Comparison of ENCODE assay signal across 8 cellular contexts in genomic region chr6:139376054-139376355, GRCh38. TPM values are rescaled to one million over a fixed set of nuclear protein-coding genes. Genes with fewer than 3 reads are reported as not detected.
DNase-seq lines count a peak whose midpoint lies in the region; FAIRE-seq and TF ChIP-seq lines count a peak whose summit lies in the region.

No MANE protein-coding gene starts in this region.

- peaks cover 24% of the 10 kb centered on the region for H3K79me2 ChIP-seq in mesendoderm (ENCODE audit: control insufficient read depth, insufficient read depth, low read length)

- H3K36me3 Mint-ChIP-seq in CD8-positive, alpha-beta memory T cell, result peaks cover 3 to 43% (median 8%) of the 10 kb centered on the region in 3 donors

- H4K8ac ChIP-seq in mesendoderm (ENCODE audit: low read depth, low read length), result no peak overlapping the region

- H3K9me3 ChIP-seq in CD8-positive, alpha-beta memory T cell (ENCODE audit: low read length), result no peaks in the 10 kb centered on the region

- peak overlapping the region; percentile 98 for H3K4me3 ChIP-seq in CD8-positive, alpha-beta memory T cell (ENCODE audit: low read length)
- H3K4me3 ChIP-seq in cardiac fibroblast (replicated peaks in 1 of 2; ENCODE audit: low read depth in 2 of 2, low read length in 2 of 2) (peak overlapping the region; percentile 55 to 92), mesendoderm (ENCODE audit: low read length) (peak overlapping the region; percentile 75), urinary bladder (ENCODE audit: low read depth, low read length) (peak overlapping the region; percentile 84)

- no peaks in the 10 kb centered on the region for H3K36me3 ChIP-seq in CD8-positive, alpha-beta memory T cell (ENCODE audit: insufficient read depth, low read length)
- H3K36me3 ChIP-seq in mesendoderm (ENCODE audit: control insufficient read depth, insufficient read depth, low read length), result peaks cover 4% of the 10 kb centered on the region
- no peaks in the 10 kb centered on the region for H3K36me3 ChIP-seq in urinary bladder (ENCODE audit: insufficient read depth)

- H3K4ac ChIP-seq in mesendoderm (ENCODE audit: low read depth, low read length), result no peak overlapping the region

- no peak overlapping the region for H3K23ac ChIP-seq in mesendoderm (ENCODE audit: low read length)

- peak overlapping the region; percentile 32 for H2BK120ac ChIP-seq in mesendoderm (ENCODE audit: low read depth, low read length)

- H3K18ac ChIP-seq in mesendoderm (ENCODE audit: low read length), result peak overlapping the region; percentile 62

- no peak overlapping the region for H2AK5ac ChIP-seq in mesendoderm (ENCODE audit: low read length)

- CTCF ChIA-PET in CD8-positive, alpha-beta memory T cell (lab: Charles Lee), result interaction anchor here (1.2 to 4.2 kb wide), 9 partner anchors 11 to 519 kb away, joined by 3 to 23 read pairs (median 19); partner anchors contain the start of gene TXLNB

- H3K56ac ChIP-seq in mesendoderm (ENCODE audit: low read length), result peak overlapping the region; percentile 96

- H3K4me2 ChIP-seq in mesendoderm (ENCODE audit: low read length), result peak overlapping the region; percentile 99

- H3K4me1 ChIP-seq in CD8-positive, alpha-beta memory T cell (ENCODE audit: insufficient read depth, low read length), result peaks cover 20% of the 10 kb centered on the region
- H3K4me1 ChIP-seq in mesendoderm (ENCODE audit: control insufficient read depth, low read depth, low read length) (peaks cover 11% of the 10 kb centered on the region), urinary bladder (ENCODE audit: insufficient read depth) (no peaks in the 10 kb centered on the region)

- H3K79me1 ChIP-seq in mesendoderm (ENCODE audit: low read length), result no peaks in the 10 kb centered on the region

- H3K27me3 Mint-ChIP-seq in CD8-positive, alpha-beta memory T cell, result peaks cover 0 to 4% of the 10 kb centered on the region in 2 donors

- no peaks in the 10 kb centered on the region for H3K9me3 Mint-ChIP-seq in CD8-positive, alpha-beta memory T cell

- peak overlapping the region; percentile 94 to 100 (median 99) for H3K4me3 Mint-ChIP-seq in CD8-positive, alpha-beta memory T cell

- H2BK5ac ChIP-seq in mesendoderm (ENCODE audit: low read length), result peak overlapping the region; percentile 92

- peak overlapping the region; percentile 96 for H3K27ac ChIP-seq in CD8-positive, alpha-beta memory T cell (ENCODE audit: low read depth, low read length)
- H3K27ac ChIP-seq in mesendoderm (ENCODE audit: low read depth, low read length) (peak overlapping the region; percentile 91), urinary bladder (ENCODE audit: low read depth) (peak overlapping the region; percentile 91)

- no peak for TF ChIP-seq CTCF in cardiac fibroblast (IDR thresholded peaks at IDR 0.05; ENCODE audit: low read depth, low read length)

- WGBS in mesendoderm (ENCODE audit: extremely low coverage, insufficient coverage, low lambda C conversion rate), result no CpG with 5 or more reads among the region's 11 CpGs
- WGBS in urinary bladder, result 10% methylated on average over 11 of the region's 11 CpGs

- peak overlapping the region; percentile 93 to 98 (median 96) for H3K27ac Mint-ChIP-seq in CD8-positive, alpha-beta memory T cell

- no peaks in the 10 kb centered on the region for H3K27me3 ChIP-seq in CD8-positive, alpha-beta memory T cell (ENCODE audit: insufficient read depth, low read length, poor library complexity, severe bottlenecking)
- H3K27me3 ChIP-seq in mesendoderm (ENCODE audit: insufficient read depth, low read length, poor library complexity), result no peaks in the 10 kb centered on the region

- no peak overlapping the region for H4K5ac ChIP-seq in mesendoderm (ENCODE audit: low read length)

- no peak for DNase-seq in CD8-positive, alpha-beta memory T cell
- DNase-seq in MV-4-11 (lab: John Stamatoyannopoulos, UW) (peak; percentile 72), cardiac fibroblast (ENCODE audit: low read depth in 2 of 2) (peak in 1 of 2 donors; percentile 79), mesendoderm (no peak), SW480 (ENCODE audit: low spot score) (no peak), HTR-8/SVneo (ENCODE audit: insufficient read length, low spot score) (no peak)
- DNase-seq in activated CD8-positive, alpha-beta memory T cell treated with anti-CD3 and anti-CD28 coated beads, Interleukin-2, amount 50 U/mL, for 48 hours, result no peak

- no peak overlapping the region for H2BK15ac ChIP-seq in mesendoderm (replicated peaks; ENCODE audit: low read depth)

- no peak for FAIRE-seq in HTR-8/SVneo (lab: Jason Lieb, UNC)

- peaks cover 23 to 25% (median 23%) of the 10 kb centered on the region in 3 donors for H3K4me1 Mint-ChIP-seq in CD8-positive, alpha-beta memory T cell

- H3K9ac ChIP-seq in mesendoderm (ENCODE audit: low read length), result peak overlapping the region; percentile 85

- POLR2A ChIA-PET in CD8-positive, alpha-beta memory T cell (lab: Charles Lee), result interaction anchor here (0.7 to 2.9 kb wide), 5 partner anchors 8 to 263 kb away, joined by 3 to 32 read pairs (median 14); no protein-coding TSS in a partner anchor

RNA-seq across cellular contexts. Expression of gene CITED2, which starts 1.6 kb away (rescaled TPM):
- total RNA-seq in CD8-positive, alpha-beta memory T cell, result 10 to 100 TPM; 68.6 to 69.8 TPM
- polyA plus RNA-seq in CD8-positive, alpha-beta memory T cell, result 53.8 TPM
- 91.4 TPM for polyA plus RNA-seq in mesendoderm (2013, experiment 1 of 2)
- 86.1 TPM for polyA plus RNA-seq in mesendoderm (2013, experiment 2 of 2)
- 32.4 TPM for total RNA-seq in urinary bladder
- polyA plus RNA-seq in urinary bladder, result 70.8 TPM
